In genomic region chr5:135709998-135710670, GRCh38 we compare ENCODE assay signal across 1 cellular context.
TF ChIP-seq lines count a peak whose summit lies in the region.

No MANE protein-coding gene starts in this region.

TF ChIP-seq in GM23338, 12 proteins besides CTCF, POLR2A, EP300 and RAD21 (continued from another document):
- no peak for TF ChIP-seq ZNF462 (CRISPR knock-in tag; IDR thresholded peaks at IDR 0.05)
- no peak for TF ChIP-seq EZH2phosphoT487 (IDR thresholded peaks at IDR 0.05; ENCODE audit: unreplicated experiment)
- TF ChIP-seq ETS1 (IDR thresholded peaks at IDR 0.05) = no peak
- TF ChIP-seq ZNF331 (CRISPR knock-in tag; IDR thresholded peaks at IDR 0.05; ENCODE audit: low read depth) = no peak
